ENCODE assay signal across 13 cellular contexts in genomic region chr10:63504145-63504881, GRCh38. TPM values are rescaled to one million over a fixed set of nuclear protein-coding genes. Genes with fewer than 3 reads are reported as not detected.
A peak's percentile ranks its signal among the peaks of the same experiment; 100 is the strongest.
DNase-seq lines count a peak whose midpoint lies in the region; ATAC-seq, FAIRE-seq and TF ChIP-seq lines count a peak whose summit lies in the region.
"Had no signal": no experiment of that assay in that cellular context is flagged by ENCODE, and none has a peak within 500 bp of the region (broad histone marks: within the 10 kb centered on the region; RNA-seq: fewer than 3 reads in every experiment).

No MANE protein-coding gene starts in this region.

- H3K4me3 Mint-ChIP-seq in glutamatergic neuron (ENCODE audit: unreplicated experiment) = peak overlapping the region; percentile 23
- H3K4me3 Mint-ChIP-seq: B cell, neural crest cell had no signal

- peaks cover 0 to 22% of the 10 kb centered on the region in 2 donors for H3K36me3 ChIP-seq in neuronal stem cell (replicated peaks in 1 of 2; ENCODE audit: control insufficient read depth in 2 of 2, insufficient read depth in 2 of 2, low read length in 2 of 2)
- H3K36me3 ChIP-seq: esophagus squamous epithelium had no signal

- FAIRE-seq in A549 (lab: Jason Lieb, UNC) = no peak

- no peak overlapping the region for H2BK15ac ChIP-seq in neuronal stem cell (ENCODE audit: low read length)

- CTCF ChIA-PET in A549 (lab: Yijun Ruan, JAX) (interaction anchor here (2.3 to 3.1 kb wide), 2 partner anchors 124 to 215 kb away, joined by 7 to 10 read pairs; no protein-coding TSS in a partner anchor), RWPE1 (lab: Yijun Ruan, JAX) (interaction anchor here (1.2 kb wide), 1 partner anchor 10 kb away, joined by 4 read pairs; no protein-coding TSS in a partner anchor)

- no peak overlapping the region for H3K14ac ChIP-seq in neuronal stem cell (ENCODE audit: low read length)

- no peak overlapping the region for H4K91ac ChIP-seq in neuronal stem cell (ENCODE audit: low read depth, low read length, poor library complexity)

- H2BK5ac ChIP-seq in neuronal stem cell (ENCODE audit: low read length) = no peak overlapping the region

- TF ChIP-seq POLR2A in A549 (IDR thresholded peaks at IDR 0.05; ENCODE audit: low read length) = no peak

- ATAC-seq in A549 = peak; percentile 30 to 51; a peak in 4 of 6 replicates
- ATAC-seq in GM21381 (IDR thresholded peaks at IDR 0.05; ENCODE audit: unreplicated experiment) = no peak
- ATAC-seq in HG02973 (IDR thresholded peaks at IDR 0.05; ENCODE audit: unreplicated experiment) = no peak

- POLR2A ChIA-PET in A549 (lab: Yijun Ruan, JAX) = interaction anchor here (1.2 kb wide), 1 partner anchor 17 kb away, joined by 4 read pairs; the partner anchor contains the start of gene REEP3
- POLR2A ChIA-PET in RWPE1 (lab: Yijun Ruan, JAX; ENCODE audit: low non-redundant PET) = interaction anchor here (0.6 kb wide), 1 partner anchor 203 kb away, joined by 4 read pairs; no protein-coding TSS in a partner anchor

- peaks cover 24% of the 10 kb centered on the region for H3K4me1 Mint-ChIP-seq in glutamatergic neuron (ENCODE audit: low read depth, unreplicated experiment)

- H3K27me3 Mint-ChIP-seq in glutamatergic neuron (ENCODE audit: unreplicated experiment) = peaks cover 2% of the 10 kb centered on the region
- H3K27me3 Mint-ChIP-seq: B cell had no signal

- H3K27me3 ChIP-seq in neuronal stem cell (ENCODE audit: control insufficient read depth in 3 of 3, insufficient read depth in 3 of 3, low read depth in 1 of 3, low read length in 3 of 3) = no peaks in the 10 kb centered on the region
- H3K27me3 ChIP-seq: esophagus squamous epithelium had no signal

- no peak overlapping the region for H4K8ac ChIP-seq in neuronal stem cell (ENCODE audit: low read depth, low read length)

- no peaks in the 10 kb centered on the region for H3K36me3 Mint-ChIP-seq in glutamatergic neuron (ENCODE audit: unreplicated experiment)

- 69% methylated on average over 3 of the region's 3 CpGs for WGBS in A549 (ENCODE audit: missing lambda C conversion rate)
- no CpG with 5 or more reads among the region's 3 CpGs for WGBS in neuronal stem cell (ENCODE audit: extremely low coverage in 2 of 2, insufficient read length in 2 of 2, insufficient replicate concordance in 1 of 2), 2 donors

- no peak for DNase-seq in A549 (ENCODE audit: low read depth in 1 of 2, low spot score in 1 of 2)
- peak; percentile 3 for DNase-seq in H4 (ENCODE audit: low spot score)
- DNase-seq in RWPE1 (ENCODE audit: low spot score) = peak; percentile 74
- no peak for DNase-seq in glutamatergic neuron
- DNase-seq in GF-D8 (lab: John Stamatoyannopoulos, UW) = no peak
- no peak for DNase-seq in neuronal stem cell (ENCODE audit: low spot score)
- DNase-seq: activated CD4-positive, CD25-positive, alpha-beta regulatory T cell; esophagus squamous epithelium; NCI-H2227 treated with DMSO at 0.1 percent for 48 hours had no signal

- H3K27ac ChIP-seq in A549 (no peak overlapping the region), RWPE1 (no peak overlapping the region), neuronal stem cell (replicated peaks; ENCODE audit: low read length) (no peak overlapping the region)

- no peak overlapping the region for H3K23ac ChIP-seq in neuronal stem cell (ENCODE audit: low read depth, low read length, poor library complexity)

- H3K4me2 ChIP-seq in A549 = no peak overlapping the region
- no peak overlapping the region for H3K4me2 ChIP-seq in neuronal stem cell (ENCODE audit: insufficient read depth, low read length, poor library complexity, severe bottlenecking)

- no peak overlapping the region for H3K4me3 ChIP-seq in A549
- H3K4me3 ChIP-seq in neuronal stem cell (ENCODE audit: low read length in 2 of 2) = no peak overlapping the region
- H3K4me3 ChIP-seq: esophagus squamous epithelium had no signal

- no peak overlapping the region for H3K18ac ChIP-seq in neuronal stem cell (ENCODE audit: low read length)

- H2BK12ac ChIP-seq in neuronal stem cell (ENCODE audit: low read length) = no peak overlapping the region

- H2AK5ac ChIP-seq in neuronal stem cell (ENCODE audit: low read depth, low read length) = no peak overlapping the region

- no peak overlapping the region for H3K9ac ChIP-seq in neuronal stem cell (ENCODE audit: low read depth, low read length, poor library complexity)

- peaks cover 3% of the 10 kb centered on the region for H3K79me1 ChIP-seq in neuronal stem cell (ENCODE audit: low read depth, low read length)

- H3K4me1 ChIP-seq in A549 (peaks cover 18% of the 10 kb centered on the region; the same call in 2 of the 3 replicates), neuronal stem cell (ENCODE audit: control insufficient read depth in 2 of 2, insufficient read depth in 1 of 2, low read depth in 1 of 2, low read length in 2 of 2) (peaks cover 0 to 8% of the 10 kb centered on the region in 2 donors)

- TF ChIP-seq RAD21 in A549 (conservative IDR thresholded peaks at IDR 0.05 in 1 of 2, IDR thresholded peaks at IDR 0.05 in 1 of 2) = no peak

- no peak for TF ChIP-seq EP300 in A549 (IDR thresholded peaks at IDR 0.05)

- TF ChIP-seq CTCF in A549 (IDR thresholded peaks at IDR 0.05) (no peak), RWPE1 (conservative IDR thresholded peaks at IDR 0.05; ENCODE audit: low read depth) (no peak), glutamatergic neuron (IDR thresholded peaks at IDR 0.05; ENCODE audit: partially characterized antibody, unreplicated experiment) (no peak)

- peak overlapping the region; percentile 36 for H3K27ac Mint-ChIP-seq in glutamatergic neuron (ENCODE audit: unreplicated experiment)
- H3K27ac Mint-ChIP-seq: B cell had no signal

- H3K4ac ChIP-seq in neuronal stem cell (ENCODE audit: low read length) = no peak overlapping the region

- no peaks in the 10 kb centered on the region for H3K9me3 ChIP-seq in A549
- peaks cover 0 to 8% of the 10 kb centered on the region in 2 donors for H3K9me3 ChIP-seq in neuronal stem cell (replicated peaks in 1 of 2; ENCODE audit: control insufficient read depth in 2 of 2, insufficient read depth in 1 of 2, low read depth in 1 of 2, low read length in 2 of 2)
- H3K9me3 ChIP-seq: esophagus squamous epithelium had no signal

- no peak overlapping the region for H2BK120ac ChIP-seq in neuronal stem cell (ENCODE audit: low read depth, low read length)

- no peak overlapping the region for H2AFZ ChIP-seq in neuronal stem cell (ENCODE audit: low read length)

- H3K9me3 Mint-ChIP-seq in glutamatergic neuron (ENCODE audit: unreplicated experiment) = peaks cover 2% of the 10 kb centered on the region

TF ChIP-seq in A549, 52 proteins besides CTCF, POLR2A, EP300 and RAD21 (continues in another document):
- TF ChIP-seq HMGXB4 (CRISPR knock-in tag; IDR thresholded peaks at IDR 0.05; ENCODE audit: borderline replicate concordance) (no peak), MAFK (IDR thresholded peaks at IDR 0.05; ENCODE audit: partially characterized antibody) (no peak), CEBPB (IDR thresholded peaks at IDR 0.05) (no peak), JUN (IDR thresholded peaks at IDR 0.05) (no peak), NFE2L2 (conservative IDR thresholded peaks at IDR 0.05; ENCODE audit: low read length) (no peak), HOXA7 (CRISPR knock-in tag; IDR thresholded peaks at IDR 0.05) (no peak), ELK1 (IDR thresholded peaks at IDR 0.05; ENCODE audit: low read depth, low read length) (no peak), KDM5A (IDR thresholded peaks at IDR 0.05) (no peak), PHF8 (IDR thresholded peaks at IDR 0.05; ENCODE audit: borderline replicate concordance, low read depth) (no peak), CHD4 (IDR thresholded peaks at IDR 0.05; ENCODE audit: borderline replicate concordance) (no peak)

RNA-seq across cellular contexts. Expression of gene REEP3, which starts 16.9 kb away (rescaled TPM):
- polyA plus RNA-seq in A549 (2011; rRNA removed) (26.3 and 35.8 TPM in 2 replicates), A549 (2017; fragmentation: RNase III; extraction: RNeasy Plus Mini Kit Qiagen cat#74134 plus additional on column Dnase treatment) (16.1 to 19.6 TPM (median 17.9 TPM) in 3 replicates)
- polyA plus RNA-seq in A549 (2012; cell fraction: cytosol; rRNA removed) = 8.0 and 9.3 TPM in 2 replicates
- polyA plus RNA-seq in A549 (2012; cell fraction: nucleus; rRNA removed) = 2.8 and 4.4 TPM in 2 replicates
- 12.1 and 12.5 TPM in 2 replicates for polyA minus RNA-seq in A549 (2011; rRNA and poly(A)+ RNA removed)
- total RNA-seq in H4 (2014; rRNA removed; shearing (Covaris generic)) = 19.4 and 29.9 TPM in 2 replicates
- 47.1 TPM for total RNA-seq in glutamatergic neuron (ENCODE audit: unreplicated experiment)
- 23.3 TPM for polyA plus RNA-seq in neuronal stem cell (2013, experiment 1 of 2)
- 24.1 TPM for polyA plus RNA-seq in neuronal stem cell (2013, experiment 2 of 2)

RNA-seq across cellular contexts. Expression of gene JMJD1C, which starts 38.5 kb away (rescaled TPM):
- 47.2 and 51.0 TPM in 2 replicates for polyA plus RNA-seq in A549 (2011; rRNA removed)
- 5.2 and 5.6 TPM in 2 replicates for polyA plus RNA-seq in A549 (2012; cell fraction: cytosol; rRNA removed)
- polyA plus RNA-seq in A549 (2012; cell fraction: nucleus; rRNA removed) = 7.4 and 13.4 TPM in 2 replicates
- polyA plus RNA-seq in A549 (2017; fragmentation: RNase III; extraction: RNeasy Plus Mini Kit Qiagen cat#74134 plus additional on column Dnase treatment) = 15.9 to 18.6 TPM (median 16.5 TPM) in 3 replicates
- polyA minus RNA-seq in A549 (2011; rRNA and poly(A)+ RNA removed) = 57.0 and 58.5 TPM in 2 replicates
- 16.3 and 31.5 TPM in 2 replicates for total RNA-seq in H4 (2014; rRNA removed; shearing (Covaris generic))
- 110 TPM for total RNA-seq in glutamatergic neuron (ENCODE audit: unreplicated experiment)
- 26.1 TPM for polyA plus RNA-seq in neuronal stem cell (2013, experiment 1 of 2)
- polyA plus RNA-seq in neuronal stem cell (2013, experiment 2 of 2) = 28.4 TPM

Comparison
In these comparisons a context has a peak if more than half of its experiments do, and no peak if none do; other contexts are left out.
1. ATAC-seq: peak in A549 (2 of 2); none in GM21381 (single experiment) and HG02973 (single experiment).
2. DNase-seq: peak in H4 (single experiment) and RWPE1 (single experiment); none in A549 (0 of 2), glutamatergic neuron (single experiment), GF-D8 (single experiment) and neuronal stem cell (single experiment).